ENCODE assay signal across 7 cellular contexts in genomic region chr14:44897844-44898151, GRCh38.
A peak's percentile ranks its signal among the peaks of the same experiment; 100 is the strongest.
DNase-seq lines count a peak whose midpoint lies in the region; ATAC-seq and TF ChIP-seq lines count a peak whose summit lies in the region.

No MANE protein-coding gene starts in this region.

- no peaks in the 10 kb centered on the region; the same call in 2 of the 3 replicates for H3K9me3 Mint-ChIP-seq in GM23338

- H3K4me3 ChIP-seq in GM23338 (peak overlapping the region; percentile 73), RWPE2 (ENCODE audit: severe bottlenecking) (peak overlapping the region; percentile 91), skeletal muscle cell (ENCODE audit: low read depth, low read length) (peak overlapping the region; percentile 81)

- H3K36me3 ChIP-seq in GM23338 (ENCODE audit: insufficient read depth) (no peaks in the 10 kb centered on the region), RWPE2 (ENCODE audit: low read depth) (no peaks in the 10 kb centered on the region)

- peak overlapping the region; percentile 91 for H3K4me3 Mint-ChIP-seq in GM23338

- H3K79me2 ChIP-seq in GM23338 (replicated peaks; ENCODE audit: insufficient read depth), result no peaks in the 10 kb centered on the region

- peaks cover 14% of the 10 kb centered on the region for H3K4me1 Mint-ChIP-seq in GM23338

- H3K36me3 Mint-ChIP-seq in GM23338 (ENCODE audit: low read depth), result no peaks in the 10 kb centered on the region; the same call in none of the 3 replicates

- H3K27me3 ChIP-seq in GM23338 (ENCODE audit: insufficient read depth), result no peaks in the 10 kb centered on the region
- no peaks in the 10 kb centered on the region for H3K27me3 ChIP-seq in RWPE2 (ENCODE audit: insufficient read depth, poor library complexity, severe bottlenecking)

- no peaks in the 10 kb centered on the region for H4K20me1 ChIP-seq in GM23338 (replicated peaks; ENCODE audit: insufficient read depth)

- H3K4me1 ChIP-seq in GM23338 (ENCODE audit: insufficient read depth), result peaks cover 14% of the 10 kb centered on the region
- H3K4me1 ChIP-seq in RWPE2 (ENCODE audit: insufficient read depth, poor library complexity, severe bottlenecking), result peaks cover 18% of the 10 kb centered on the region

- no peak for ATAC-seq in GM23338
- peak; percentile 55 for ATAC-seq in RWPE2 (ENCODE audit: low read depth)
- no peak for ATAC-seq in HG03045 (IDR thresholded peaks at IDR 0.05; ENCODE audit: unreplicated experiment)
- no peak for ATAC-seq in HG03520 (IDR thresholded peaks at IDR 0.05; ENCODE audit: unreplicated experiment)
- no peak for ATAC-seq in GM18511 (IDR thresholded peaks at IDR 0.05; ENCODE audit: unreplicated experiment)

- H3K27ac Mint-ChIP-seq in GM23338, result peak overlapping the region; percentile 65; the same call in 1 of the 2 replicates

- H3K27me3 Mint-ChIP-seq in GM23338 (ENCODE audit: insufficient read depth, low read depth, poor library complexity), result peaks cover 15% of the 10 kb centered on the region

- H3K27ac ChIP-seq in GM23338 (ENCODE audit: low read depth), result peak overlapping the region; percentile 88; the same call in 1 of the 2 replicates
- H3K27ac ChIP-seq in RWPE2 (ENCODE audit: poor library complexity, severe bottlenecking), result peak overlapping the region; percentile 71

- H3K9me3 ChIP-seq in RWPE2 (ENCODE audit: severe bottlenecking), result no peaks in the 10 kb centered on the region

- H2AFZ ChIP-seq in GM23338, result peak overlapping the region; percentile 92

- no peak for DNase-seq in GM23338 (ENCODE audit: low spot score)
- DNase-seq in RWPE2 (ENCODE audit: low spot score), result no peak
- peak; percentile 40 for DNase-seq in fibroblast of peridontal ligament (ENCODE audit: extremely low read depth)
- DNase-seq in skeletal muscle cell (ENCODE audit: low read depth), result no peak

- TF ChIP-seq CTCF in GM23338 (conservative IDR thresholded peaks at IDR 0.05; ENCODE audit: low read depth in 2 of 2) (no peak), RWPE2 (IDR thresholded peaks at IDR 0.05; ENCODE audit: poor library complexity, severe bottlenecking) (no peak)

- H3K9me2 ChIP-seq in GM23338 (ENCODE audit: insufficient read depth), result no peaks in the 10 kb centered on the region; the same call in 1 of the 2 replicates

- H3K4me2 ChIP-seq in GM23338, result peak overlapping the region; percentile 81

- no peaks in the 10 kb centered on the region for H3F3A ChIP-seq in GM23338 (replicated peaks; ENCODE audit: low read depth)

TF ChIP-seq in GM23338, 12 proteins besides CTCF, POLR2A, EP300 and RAD21:
- no peak for TF ChIP-seq POLR2AphosphoS5 (IDR thresholded peaks at IDR 0.05; ENCODE audit: low read depth)
- 0 out of 2 replicates have a peak, but pooled peaks have one; percentile 6 for TF ChIP-seq CREB1 (CRISPR knock-in tag; IDR thresholded peaks at IDR 0.05; ENCODE audit: low read depth)
- TF ChIP-seq JUNB (IDR thresholded peaks at IDR 0.05; ENCODE audit: unreplicated experiment), result no peak
